ENCODE assay signal across 28 cellular contexts in the genomic region with DNA sequence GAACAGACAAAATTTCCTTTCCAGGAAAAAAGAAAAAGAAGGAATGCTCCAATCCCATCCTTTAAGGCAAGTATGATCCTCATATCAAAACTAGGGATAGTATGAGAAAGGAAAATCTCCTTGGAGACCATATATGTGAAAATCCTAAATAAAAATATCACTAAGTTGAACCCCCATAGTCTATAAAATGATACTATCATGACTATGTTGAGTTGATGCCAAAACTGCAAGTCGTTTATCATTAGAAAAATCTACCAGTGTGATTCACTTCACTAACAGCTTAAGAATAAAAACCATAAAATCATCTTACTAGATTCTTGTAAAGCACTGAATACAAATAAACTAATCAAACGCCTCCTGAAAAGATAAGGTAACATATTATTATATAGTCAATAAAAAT.
DNase-seq lines count a peak whose midpoint lies in the region; ATAC-seq and TF ChIP-seq lines count a peak whose summit lies in the region.
"Had no signal": no experiment of that assay in that cellular context is flagged by ENCODE, and none has a peak within 500 bp of the region (broad histone marks: within the 10 kb centered on the region; RNA-seq: fewer than 3 reads in every experiment).

No MANE protein-coding gene starts in this region.

- H3K4me3 Mint-ChIP-seq in activated CD4-positive, alpha-beta T cell treated with anti-CD3 and anti-CD28 coated beads, Interleukin-2, amount 10 ng/mL, durations not matched to agents 7 days and 5 days: no peak overlapping the region
- H3K4me3 Mint-ChIP-seq: activated naive CD8-positive, alpha-beta T cell treated with anti-CD3 and anti-CD28 coated beads for 36 hours; central memory CD8-positive, alpha-beta T cell; naive thymus-derived CD8-positive, alpha-beta T cell had no signal

- H3K27me3 Mint-ChIP-seq in activated CD4-positive, alpha-beta T cell treated with anti-CD3 and anti-CD28 coated beads, Interleukin-2, amount 10 ng/mL, durations not matched to agents 7 days and 5 days: peaks cover 3% of the 10 kb centered on the region

- H2AFZ ChIP-seq in ACC112 (ENCODE audit: low read length, unreplicated experiment): peak overlapping the region; percentile 84

- H3K4me3 ChIP-seq in ACC112 (ENCODE audit: low read depth, low read length) (0 out of 2 replicates have a peak overlapping the region, but pooled peaks have one; percentile 19), HEK293 (ENCODE audit: low read depth, low read length) (no peak overlapping the region), RWPE2 (ENCODE audit: severe bottlenecking) (no peak overlapping the region)
- H3K4me3 ChIP-seq: ascending aorta, esophagus squamous epithelium, spleen, tibial artery had no signal

- POLR2A ChIA-PET in HEK293 (lab: Yijun Ruan, JAX): no interaction called here
- POLR2A ChIA-PET in activated CD4-positive, alpha-beta T cell treated with anti-CD3 and anti-CD28 coated beads, Interleukin-2, amount 10 ng/mL, durations not matched to agents 7 days and 5 days (lab: Charles Lee): no interaction called here

- TF ChIP-seq CTCF in HEK293 (tag by site-specific recombination; IDR thresholded peaks at IDR 0.05): no peak
- TF ChIP-seq CTCF in RWPE2 (IDR thresholded peaks at IDR 0.05; ENCODE audit: poor library complexity, severe bottlenecking): no peak

- H3K79me2 ChIP-seq in ACC112 (ENCODE audit: control insufficient read depth, insufficient read depth, low read length, unreplicated experiment): no peaks in the 10 kb centered on the region

- H3K4me1 Mint-ChIP-seq in activated CD4-positive, alpha-beta T cell treated with anti-CD3 and anti-CD28 coated beads, Interleukin-2, amount 10 ng/mL, durations not matched to agents 7 days and 5 days: no peaks in the 10 kb centered on the region
- H3K4me1 Mint-ChIP-seq: central memory CD8-positive, alpha-beta T cell had no signal

- H3K36me3 ChIP-seq in ACC112 (ENCODE audit: insufficient read depth, low read length) (no peaks in the 10 kb centered on the region), HEK293 (ENCODE audit: control insufficient read depth in 2 of 2, insufficient read depth in 1 of 2, low read length in 2 of 2) (no peaks in the 10 kb centered on the region), RWPE2 (ENCODE audit: low read depth) (no peaks in the 10 kb centered on the region)
- H3K36me3 ChIP-seq: ascending aorta, BE2C, esophagus squamous epithelium, spleen, tibial artery had no signal

- H3K4me1 ChIP-seq in ACC112 (ENCODE audit: control insufficient read depth, insufficient read depth, low read length, unreplicated experiment): peaks cover 9% of the 10 kb centered on the region
- H3K4me1 ChIP-seq in HEK293 (ENCODE audit: control insufficient read depth, insufficient read depth, low read length): no peaks in the 10 kb centered on the region
- H3K4me1 ChIP-seq in RWPE2 (ENCODE audit: insufficient read depth, poor library complexity, severe bottlenecking): peaks cover 14% of the 10 kb centered on the region
- H3K4me1 ChIP-seq: ascending aorta, esophagus squamous epithelium, spleen, tibial artery had no signal

- no peaks in the 10 kb centered on the region for H3K9me3 Mint-ChIP-seq in activated CD4-positive, alpha-beta T cell treated with anti-CD3 and anti-CD28 coated beads, Interleukin-2, amount 10 ng/mL, durations not matched to agents 7 days and 5 days
- H3K9me3 Mint-ChIP-seq: activated naive CD8-positive, alpha-beta T cell treated with anti-CD3 and anti-CD28 coated beads for 36 hours; central memory CD8-positive, alpha-beta T cell; naive thymus-derived CD8-positive, alpha-beta T cell had no signal

- DNase-seq in RWPE2 (ENCODE audit: low spot score) (no peak), iris pigment epithelial cell (ENCODE audit: low read depth) (peak; percentile 50), NCI-H748 (lab: John Stamatoyannopoulos, UW; ENCODE audit: unreplicated experiment) (no peak)
- DNase-seq in activated CD4-positive, alpha-beta T cell treated with anti-CD3 and anti-CD28 coated beads, Interleukin-2, amount 10 ng/mL, durations not matched to agents 7 days and 5 days: no peak
- DNase-seq: activated CD4-positive, CD25-positive, alpha-beta regulatory T cell treated with anti-CD3 and anti-CD28 coated beads, Interleukin-2, amount 50 U/mL, for 72 hours; activated naive CD8-positive, alpha-beta T cell treated with anti-CD3 and anti-CD28 coated beads for 36 hours; activated T-cell treated with anti-CD3 and anti-CD28 coated beads for 4 hours; BE2C; dermis blood vessel endothelial cell; DMS153; esophagus squamous epithelium; GF-D8; kidney; midbrain; naive thymus-derived CD8-positive, alpha-beta T cell; NCI-H1105; NCI-H1930; NCI-H526; occipital lobe; retina; spleen; tibial artery had no signal

- H3K27ac ChIP-seq in ACC112 (ENCODE audit: low read depth, low read length) (0 out of 2 replicates have a peak overlapping the region, but pooled peaks have one; percentile 15), HEK293 (ENCODE audit: extremely low read depth, low read depth, low read length) (no peak overlapping the region), RWPE2 (ENCODE audit: poor library complexity, severe bottlenecking) (no peak overlapping the region)
- H3K27ac ChIP-seq: ascending aorta, esophagus squamous epithelium, spleen, tibial artery had no signal

- H3K9me3 ChIP-seq in HEK293 (ENCODE audit: control insufficient read depth, insufficient read depth, low read depth, low read length) (no peaks in the 10 kb centered on the region), RWPE2 (ENCODE audit: severe bottlenecking) (no peaks in the 10 kb centered on the region)
- H3K9me3 ChIP-seq: ascending aorta, BE2C, esophagus squamous epithelium, spleen, tibial artery had no signal

- H3K27ac Mint-ChIP-seq in activated CD4-positive, alpha-beta T cell treated with anti-CD3 and anti-CD28 coated beads, Interleukin-2, amount 10 ng/mL, durations not matched to agents 7 days and 5 days: no peak overlapping the region
- H3K27ac Mint-ChIP-seq: activated naive CD8-positive, alpha-beta T cell treated with anti-CD3 and anti-CD28 coated beads for 36 hours; naive thymus-derived CD8-positive, alpha-beta T cell had no signal

- ATAC-seq in RWPE2 (ENCODE audit: low read depth): 0 out of 3 replicates have a peak, but pooled peaks have one; percentile 33
- no peak for ATAC-seq in GM18868 (IDR thresholded peaks at IDR 0.05; ENCODE audit: unreplicated experiment)
- no peak for ATAC-seq in HG02759 (IDR thresholded peaks at IDR 0.05; ENCODE audit: unreplicated experiment)
- ATAC-seq: naive thymus-derived CD8-positive, alpha-beta T cell had no signal

- CTCF ChIA-PET in HEK293 (lab: Yijun Ruan, JAX): interaction anchor here (0.6 to 0.7 kb wide), 2 partner anchors 13 to 15 kb away, joined by 3 read pairs; no protein-coding TSS in a partner anchor
- CTCF ChIA-PET in activated CD4-positive, alpha-beta T cell treated with anti-CD3 and anti-CD28 coated beads, Interleukin-2, amount 10 ng/mL, durations not matched to agents 7 days and 5 days (lab: Charles Lee): no interaction called here

- no peaks in the 10 kb centered on the region for H3K27me3 ChIP-seq in ACC112 (ENCODE audit: insufficient read depth, low read length)
- H3K27me3 ChIP-seq in RWPE2 (ENCODE audit: insufficient read depth, poor library complexity, severe bottlenecking): no peaks in the 10 kb centered on the region
- H3K27me3 ChIP-seq: ascending aorta, BE2C, esophagus squamous epithelium, spleen, tibial artery had no signal

- no peaks in the 10 kb centered on the region for H3K36me3 Mint-ChIP-seq in activated CD4-positive, alpha-beta T cell treated with anti-CD3 and anti-CD28 coated beads, Interleukin-2, amount 10 ng/mL, durations not matched to agents 7 days and 5 days (ENCODE audit: low read depth)
- H3K36me3 Mint-ChIP-seq: activated naive CD8-positive, alpha-beta T cell treated with anti-CD3 and anti-CD28 coated beads for 36 hours; naive thymus-derived CD8-positive, alpha-beta T cell had no signal

TF ChIP-seq in HEK293, 187 proteins besides CTCF, POLR2A, EP300 and RAD21:
- no peak for TF ChIP-seq YY2 (tag by site-specific recombination; IDR thresholded peaks at IDR 0.05)
- TF ChIP-seq ZNF660 (tag by site-specific recombination; IDR thresholded peaks at IDR 0.05): no peak
- TF ChIP-seq ZNF133 (tag by site-specific recombination; IDR thresholded peaks at IDR 0.05): 0 out of 2 replicates have a peak, but pooled peaks have one; percentile 33
